1 cellular context compared by ENCODE assay signal in genomic region chr2:226875438-226876225, GRCh38.
TF ChIP-seq lines count a peak whose summit lies in the region.

No MANE protein-coding gene starts in this region.

TF ChIP-seq in HepG2, 621 proteins besides CTCF, POLR2A, EP300 and RAD21 (continued from another document):
- no peak for TF ChIP-seq ZNF577 (CRISPR knock-in tag; IDR thresholded peaks at IDR 0.05; ENCODE audit: borderline replicate concordance, low read depth)
- no peak for TF ChIP-seq NPAS2 (CRISPR knock-in tag; IDR thresholded peaks at IDR 0.05; ENCODE audit: borderline replicate concordance)
- no peak for TF ChIP-seq ATF7-NPFF (CRISPR knock-in tag; IDR thresholded peaks at IDR 0.05; ENCODE audit: low read depth)
- no peak for TF ChIP-seq USF2 (IDR thresholded peaks at IDR 0.05; ENCODE audit: low read depth, low read length)
- no peak for TF ChIP-seq USF2 (CRISPR knock-in tag; IDR thresholded peaks at IDR 0.05; ENCODE audit: borderline replicate concordance)
- TF ChIP-seq ZNF460 (CRISPR knock-in tag; IDR thresholded peaks at IDR 0.05; ENCODE audit: borderline replicate concordance), result no peak
